ENCODE assay signal across 17 cellular contexts in the genomic region with DNA sequence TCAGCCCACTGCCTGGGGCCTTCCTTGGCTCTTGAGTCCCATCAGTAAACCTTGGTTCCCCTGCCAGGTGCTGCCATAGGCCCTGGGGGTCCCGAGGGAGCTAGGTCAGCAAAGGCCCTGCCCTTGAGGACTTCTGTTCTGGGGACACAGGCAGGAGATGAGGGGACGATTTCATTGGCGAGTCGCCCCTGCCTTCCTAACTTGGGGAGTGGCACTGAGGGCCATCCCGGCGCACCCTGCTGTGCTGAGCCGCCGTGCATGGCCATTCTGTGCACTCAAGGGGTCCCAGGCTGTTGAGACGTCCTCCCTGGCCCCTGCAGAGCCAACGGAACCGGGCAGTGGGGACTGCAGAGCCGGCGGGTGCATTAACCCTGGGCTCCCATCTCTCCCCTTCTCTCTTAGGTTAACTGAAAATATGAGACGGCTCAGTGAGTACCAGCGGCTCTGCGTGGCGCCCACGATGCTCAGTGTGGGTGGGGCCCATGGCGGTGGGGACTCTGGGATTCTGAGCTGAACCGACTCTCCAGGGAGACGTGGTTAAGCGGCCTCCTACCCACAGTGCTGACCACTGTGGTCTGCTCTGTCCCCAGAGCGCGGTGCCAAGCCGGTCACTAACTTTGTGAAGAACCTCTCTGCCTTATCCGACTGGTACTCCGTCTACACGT. TPM values are rescaled to one million over a fixed set of nuclear protein-coding genes. Genes with fewer than 3 reads are reported as not detected.
DNase-seq lines count a peak whose midpoint lies in the region; ATAC-seq, FAIRE-seq and TF ChIP-seq lines count a peak whose summit lies in the region.
"Had no signal": no experiment of that assay in that cellular context is flagged by ENCODE, and none has a peak within 500 bp of the region (broad histone marks: within the 10 kb centered on the region; RNA-seq: fewer than 3 reads in every experiment).

No MANE protein-coding gene starts in this region.

- H3K4me2 ChIP-seq in H1 (ENCODE audit: insufficient read depth in 1 of 2, low read depth in 2 of 2, low read length in 2 of 2), result no peak overlapping the region
- H3K4me2 ChIP-seq: GM23338 had no signal

- H3K36me3 ChIP-seq in heart left ventricle (peaks cover 0 to 82% (median 57%) of the 10 kb centered on the region in 9 donors), H1 (ENCODE audit: control insufficient read depth in 2 of 4, insufficient read depth in 4 of 4, low read length in 3 of 4) (no peaks in the 10 kb centered on the region)
- H3K36me3 ChIP-seq: HAP-1 had no signal

- no peak overlapping the region for H2AK5ac ChIP-seq in H1 (ENCODE audit: low read depth, low read length)

- H3K4me3 ChIP-seq in right cardiac atrium (ENCODE audit: low read length) (no peak overlapping the region), heart left ventricle (no peak overlapping the region), H1 (ENCODE audit: extremely low read depth in 1 of 4, insufficient read depth in 2 of 4, low read depth in 3 of 4, low read length in 4 of 4) (no peak overlapping the region)
- H3K4me3 ChIP-seq: GM12878, GM23338, HAP-1 had no signal

- H3K4me3 Mint-ChIP-seq in activated T-cell treated with anti-CD3 and anti-CD28 coated beads, Interleukin-2, amount 50 U/mL, for 72 hours, result no peak overlapping the region
- no peak overlapping the region for H3K4me3 Mint-ChIP-seq in progenitor cell of endocrine pancreas (ENCODE audit: low read depth)
- H3K4me3 Mint-ChIP-seq: CD4-positive, alpha-beta memory T cell; GM23338; HFFc6 had no signal

- peaks cover 22% of the 10 kb centered on the region for H3K4me1 Mint-ChIP-seq in activated T-cell treated with anti-CD3 and anti-CD28 coated beads, Interleukin-2, amount 50 U/mL, for 72 hours (ENCODE audit: low read depth)
- peaks cover 3% of the 10 kb centered on the region for H3K4me1 Mint-ChIP-seq in progenitor cell of endocrine pancreas (ENCODE audit: low read depth)

- H4K91ac ChIP-seq in H1 (replicated peaks; ENCODE audit: insufficient read length, low read length), result no peak overlapping the region

- TF ChIP-seq CTCF in heart left ventricle (IDR thresholded peaks at IDR 0.05), result no peak
- TF ChIP-seq CTCF in H1 (IDR thresholded peaks at IDR 0.05; ENCODE audit: control extremely low read depth in 1 of 3, insufficient read depth in 1 of 3, low read depth in 1 of 3, low read length in 3 of 3), result no peak
- TF ChIP-seq CTCF in progenitor cell of endocrine pancreas (IDR thresholded peaks at IDR 0.05; ENCODE audit: unreplicated experiment), result no peak

- CTCF ChIA-PET in H1 (lab: Charles Lee; ENCODE audit: partially characterized antibody), result interaction anchor here (0.6 to 1.9 kb wide), 2 partner anchors 81 to 100 kb away, joined by 3 to 6 read pairs; no protein-coding TSS in a partner anchor

- no peak overlapping the region for H2BK20ac ChIP-seq in H1 (ENCODE audit: low read length)

- H3K18ac ChIP-seq in H1 (ENCODE audit: extremely low read depth, low read length), result no peak overlapping the region

- H3K4me1 ChIP-seq in right cardiac atrium (ENCODE audit: control insufficient read depth, insufficient read depth, low read length) (no peaks in the 10 kb centered on the region), heart left ventricle (peaks cover 0 to 39% (median 9%) of the 10 kb centered on the region in 12 donors), H1 (replicated peaks in 1 of 4; ENCODE audit: control insufficient read depth in 3 of 4, insufficient read depth in 4 of 4, low read length in 3 of 4) (peaks cover 0 to 2% (median 0%) of the 10 kb centered on the region in 4 experiments; a peak in 1 of 7 replicates)
- H3K4me1 ChIP-seq: HAP-1 had no signal

- H3K79me2 ChIP-seq in H1 (ENCODE audit: control insufficient read depth in 1 of 2, insufficient read depth in 2 of 2, low read length in 2 of 2), result no peaks in the 10 kb centered on the region

- H3K4ac ChIP-seq in H1 (replicated peaks; ENCODE audit: insufficient read length, low read depth, low read length), result no peak overlapping the region

- H4K5ac ChIP-seq in H1 (ENCODE audit: insufficient read length, low read depth, low read length), result no peak overlapping the region

- ATAC-seq in activated T-cell treated with anti-CD3 and anti-CD28 coated beads, Interleukin-2, amount 50 U/mL, for 72 hours (replicated peaks in 1 of 2), result no peak
- ATAC-seq in right cardiac atrium (no peak), heart left ventricle (no peak), GM21529 (IDR thresholded peaks at IDR 0.05; ENCODE audit: unreplicated experiment) (no peak)
- ATAC-seq: GM12878 had no signal

- H2BK15ac ChIP-seq in H1 (ENCODE audit: low read length), result no peak overlapping the region

- H3K9ac ChIP-seq in H1 (replicated peaks in 1 of 4; ENCODE audit: extremely low read depth in 1 of 4, low read depth in 3 of 4, low read length in 3 of 4), result no peak overlapping the region

- 91% methylated on average over 28 of the region's 28 CpGs for WGBS in right cardiac atrium
- 89 to 93% (median 90%) methylated on average over 23 to 28 of the region's 28 CpGs for WGBS in heart left ventricle, 4 donors
- WGBS in H1 (ENCODE audit: extremely low coverage in 1 of 2, insufficient coverage in 1 of 2, insufficient read length in 1 of 2, insufficient replicate concordance in 2 of 2, low coverage in 1 of 2, low lambda C conversion rate in 2 of 2, missing lambda C conversion rate in 1 of 2), 2 experiments, result 88% methylated on average over 28 of the region's 28 CpGs; no CpG with 5 or more reads in 1 of the 2 experiments

- no peaks in the 10 kb centered on the region for H3K27me3 Mint-ChIP-seq in activated T-cell treated with anti-CD3 and anti-CD28 coated beads, Interleukin-2, amount 50 U/mL, for 72 hours (ENCODE audit: low read depth)
- no peaks in the 10 kb centered on the region for H3K27me3 Mint-ChIP-seq in progenitor cell of endocrine pancreas
- H3K27me3 Mint-ChIP-seq: CD4-positive, alpha-beta memory T cell had no signal

- H2BK5ac ChIP-seq in H1 (ENCODE audit: low read depth, low read length), result no peak overlapping the region

- H3K56ac ChIP-seq in H1 (replicated peaks; ENCODE audit: insufficient read length, low read depth, low read length), result no peak overlapping the region

- H3K27ac ChIP-seq in right cardiac atrium (ENCODE audit: low read length), result no peak overlapping the region
- peak overlapping the region in 2 of 12 donors; percentile 36 to 79 for H3K27ac ChIP-seq in heart left ventricle
- no peak overlapping the region for H3K27ac ChIP-seq in H1 (ENCODE audit: low read depth, low read length)
- H3K27ac ChIP-seq: C4-2B had no signal

- H3K23me2 ChIP-seq in H1 (ENCODE audit: low read depth, low read length), result no peaks in the 10 kb centered on the region

- no peak for DNase-seq in activated T-cell treated with anti-CD3 and anti-CD28 coated beads, Interleukin-2, amount 50 U/mL, for 72 hours
- DNase-seq in activated T-cell treated with anti-CD3 and anti-CD28 coated beads, Interleukin-2, amount 50 U/mL, for 48 hours, result no peak
- DNase-seq in right cardiac atrium (peak; percentile 12 to 57 (median 33)), heart left ventricle (no peak), H1 (ENCODE audit: low read depth in 1 of 2, low spot score in 2 of 2) (no peak), progenitor cell of endocrine pancreas (ENCODE audit: low spot score, unreplicated experiment) (no peak), SK-N-DZ (ENCODE audit: low spot score) (no peak)
- DNase-seq: 8988T; CD4-positive, alpha-beta memory T cell; DMS79; HFFc6 had no signal

- no peak for TF ChIP-seq RAD21 in H1 (IDR thresholded peaks at IDR 0.05 in 1 of 2, conservative IDR thresholded peaks at IDR 0.05 in 1 of 2; ENCODE audit: low read depth in 2 of 2, low read length in 2 of 2)

- H3K79me1 ChIP-seq in H1 (ENCODE audit: low read depth, low read length), result no peaks in the 10 kb centered on the region

- no peaks in the 10 kb centered on the region for H3K36me3 Mint-ChIP-seq in activated T-cell treated with anti-CD3 and anti-CD28 coated beads, Interleukin-2, amount 50 U/mL, for 72 hours (ENCODE audit: insufficient read depth in 2 of 2)
- H3K36me3 Mint-ChIP-seq in progenitor cell of endocrine pancreas (ENCODE audit: insufficient read depth), result peaks cover 1% of the 10 kb centered on the region

- POLR2A ChIA-PET in H1 (lab: Charles Lee; ENCODE audit: partially characterized antibody), result no interaction called here

- intact Hi-C loops in right cardiac atrium (cut with DNase I), result no loop called here
- intact Hi-C loops in heart left ventricle (cut with DNase I), result no loop called here

- H3K9me3 Mint-ChIP-seq in activated T-cell treated with anti-CD3 and anti-CD28 coated beads, Interleukin-2, amount 50 U/mL, for 72 hours, result no peaks in the 10 kb centered on the region
- H3K9me3 Mint-ChIP-seq in progenitor cell of endocrine pancreas (ENCODE audit: low read depth), result no peaks in the 10 kb centered on the region
- H3K9me3 Mint-ChIP-seq: GM23338, HFFc6 had no signal

- H3K23ac ChIP-seq in H1 (ENCODE audit: insufficient read length), result no peak overlapping the region

- peaks cover 0 to 6% of the 10 kb centered on the region in 2 experiments for H4K20me1 ChIP-seq in H1 (replicated peaks in 1 of 2; ENCODE audit: control insufficient read depth in 1 of 2, insufficient read depth in 2 of 2, low read length in 2 of 2)

- no peak overlapping the region for H3K14ac ChIP-seq in H1 (ENCODE audit: insufficient read length)

- H3K27me3 ChIP-seq in right cardiac atrium (ENCODE audit: control insufficient read depth, insufficient read depth), result no peaks in the 10 kb centered on the region
- no peaks in the 10 kb centered on the region for H3K27me3 ChIP-seq in heart left ventricle
- no peaks in the 10 kb centered on the region for H3K27me3 ChIP-seq in H1 (replicated peaks in 1 of 4; ENCODE audit: control insufficient read depth in 3 of 4, extremely low read depth in 1 of 4, insufficient read depth in 3 of 4, low read length in 3 of 4)

- no peak for TF ChIP-seq POLR2A in heart left ventricle (IDR thresholded peaks at IDR 0.05)
- no peak for TF ChIP-seq POLR2A in H1 (IDR thresholded peaks at IDR 0.05; ENCODE audit: control extremely low read depth in 1 of 2, low read depth in 2 of 2, low read length in 2 of 2)

- no peak overlapping the region for H2BK120ac ChIP-seq in H1 (replicated peaks; ENCODE audit: low read depth, low read length)

- H3K9me3 ChIP-seq in right cardiac atrium (ENCODE audit: control insufficient read depth, low read length) (no peaks in the 10 kb centered on the region), heart left ventricle (no peaks in the 10 kb centered on the region), H1 (ENCODE audit: insufficient read depth in 2 of 2, low read depth in 1 of 2, low read length in 1 of 2) (no peaks in the 10 kb centered on the region)
- H3K9me3 ChIP-seq: HAP-1 had no signal

- FAIRE-seq in H1 (lab: Jason Lieb, UNC), result no peak
- FAIRE-seq: GM12878, GM18507 had no signal

- H3K27ac Mint-ChIP-seq in activated T-cell treated with anti-CD3 and anti-CD28 coated beads, Interleukin-2, amount 50 U/mL, for 72 hours, result peak overlapping the region; percentile 58
- H3K27ac Mint-ChIP-seq in progenitor cell of endocrine pancreas, result peak overlapping the region; percentile 64
- H3K27ac Mint-ChIP-seq: GM23338, HFFc6 had no signal

- H4K8ac ChIP-seq in H1 (ENCODE audit: extremely low read depth, insufficient read depth, low read length), result peak overlapping the region; percentile 64; the same call in 1 of the 2 replicates

- no peak overlapping the region for H2BK12ac ChIP-seq in H1 (ENCODE audit: low read depth, low read length)

- no peak overlapping the region for H2AFZ ChIP-seq in H1 (ENCODE audit: low read length)
- H2AFZ ChIP-seq: GM23338 had no signal

- no peak for TF ChIP-seq EP300 in H1 (IDR thresholded peaks at IDR 0.05; ENCODE audit: borderline replicate concordance in 1 of 2, low read depth in 2 of 2, low read length in 2 of 2)

RNA-seq across cellular contexts. Expression of a gene that starts 43.4 kb away (rescaled TPM):
- total RNA-seq in activated T-cell treated with anti-CD3 and anti-CD28 coated beads, Interleukin-2, amount 50 U/mL, for 72 hours, result 10 to 100 TPM; 42.8 to 53.5 TPM
- total RNA-seq in right cardiac atrium, result 100 to 1,000 TPM in 1 of 4 donors, 10 to 100 TPM in 3; 74.3 to 106 (median 88.5) TPM
- 31.6 TPM for polyA plus RNA-seq in right cardiac atrium
- 100 to 1,000 TPM in 2 of 9 donors, 10 to 100 TPM in 7; 31.2 to 122 (median 72.5) TPM for total RNA-seq in heart left ventricle
- polyA plus RNA-seq in heart left ventricle, result 10 to 100 TPM; 22.4 to 53.2 TPM
- 20.5 and 25.6 TPM in 2 replicates for total RNA-seq in H1 (2021; fragmentation: NEBNext Ultra II Directional; extraction: Animal tissue kit (Norgen Biotek cat#: 25700))
- 7.9 and 8.6 TPM in 2 replicates for polyA plus RNA-seq in H1 (2011; rRNA removed)
- polyA plus RNA-seq in H1 (2011; cell fraction: cytosol; rRNA removed), result 9.2 TPM
- 18.3 TPM for polyA plus RNA-seq in H1 (2011; cell fraction: nucleus; rRNA removed)
- polyA plus RNA-seq in H1 (2012, experiment 1 of 2), result 14.3 to 23.8 TPM (median 16.0 TPM) in 4 replicates
- 5.4 TPM for polyA plus RNA-seq in H1 (2012, experiment 2 of 2)
- polyA plus RNA-seq in H1 (2013, experiment 1 of 2), result 10.3 TPM
- 9.8 TPM for polyA plus RNA-seq in H1 (2013, experiment 2 of 2)
- 12.8 and 15.9 TPM in 2 replicates for polyA minus RNA-seq in H1 (2011; rRNA and poly(A)+ RNA removed)
- polyA minus RNA-seq in H1 (2011; cell fraction: cytosol; rRNA and poly(A)+ RNA removed), result 8.7 TPM
- polyA minus RNA-seq in H1 (2011; cell fraction: nucleus; rRNA and poly(A)+ RNA removed), result 8.7 TPM
- 68.8 and 74.5 TPM in 2 replicates for total RNA-seq in progenitor cell of endocrine pancreas
- 28.9 and 29.1 TPM in 2 replicates for polyA plus RNA-seq in SK-N-DZ (2014; cell fraction: cytosol; rRNA removed)
- polyA plus RNA-seq in SK-N-DZ (2014; cell fraction: nucleus; rRNA removed), result 45.5 and 75.0 TPM in 2 replicates

Comparison
In these comparisons a context has a peak if more than half of its experiments do, and no peak if none do; other contexts are left out.
1. DNase-seq: peak in right cardiac atrium (3 of 3); none in activated T-cell treated with anti-CD3 and anti-CD28 coated beads, Interleukin-2, amount 50 U/mL, for 72 hours (0 of 2), activated T-cell treated with anti-CD3 and anti-CD28 coated beads, Interleukin-2, amount 50 U/mL, for 48 hours (0 of 2), heart left ventricle (0 of 5), H1 (0 of 2), progenitor cell of endocrine pancreas (single experiment) and SK-N-DZ (single experiment).